ENCODE assay signal across 1 cellular context in the genomic region with DNA sequence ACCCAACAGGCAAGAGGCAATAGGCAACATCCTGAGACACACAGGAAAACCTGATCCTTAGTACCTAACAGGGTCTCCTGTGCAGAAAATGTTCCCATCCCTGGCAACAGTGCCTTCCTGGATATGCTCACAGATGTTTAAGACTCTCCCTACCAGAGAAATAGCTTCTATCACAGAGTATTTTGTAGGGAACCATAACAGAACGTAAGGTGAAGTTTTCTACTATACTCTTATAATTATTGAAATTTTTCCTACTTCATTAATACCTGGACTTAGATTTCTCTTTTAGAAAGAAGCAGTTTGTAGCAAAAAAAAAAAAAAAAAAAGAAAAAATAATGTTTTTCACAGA.
TF ChIP-seq lines count a peak whose summit lies in the region.

No MANE protein-coding gene starts in this region.

TF ChIP-seq in GM12878, 131 proteins besides CTCF, POLR2A, EP300 and RAD21 (continued from another document):
- TF ChIP-seq ZNF24 (IDR thresholded peaks at IDR 0.05) = no peak
- no peak for TF ChIP-seq TBL1XR1 (IDR thresholded peaks at IDR 0.05; ENCODE audit: low read depth, low read length)
- TF ChIP-seq, protein P1, sequence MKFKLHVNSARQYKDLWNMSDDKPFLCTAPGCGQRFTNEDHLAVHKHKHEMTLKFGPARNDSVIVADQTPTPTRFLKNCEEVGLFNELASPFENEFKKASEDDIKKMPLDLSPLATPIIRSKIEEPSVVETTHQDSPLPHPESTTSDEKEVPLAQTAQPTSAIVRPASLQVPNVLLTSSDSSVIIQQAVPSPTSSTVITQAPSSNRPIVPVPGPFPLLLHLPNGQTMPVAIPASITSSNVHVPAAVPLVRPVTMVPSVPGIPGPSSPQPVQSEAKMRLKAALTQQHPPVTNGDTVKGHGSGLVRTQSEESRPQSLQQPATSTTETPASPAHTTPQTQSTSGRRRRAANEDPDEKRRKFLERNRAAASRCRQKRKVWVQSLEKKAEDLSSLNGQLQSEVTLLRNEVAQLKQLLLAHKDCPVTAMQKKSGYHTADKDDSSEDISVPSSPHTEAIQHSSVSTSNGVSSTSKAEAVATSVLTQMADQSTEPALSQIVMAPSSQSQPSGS (IDR thresholded peaks at IDR 0.05; ENCODE audit: low read length) = no peak
- TF ChIP-seq, protein P2, sequence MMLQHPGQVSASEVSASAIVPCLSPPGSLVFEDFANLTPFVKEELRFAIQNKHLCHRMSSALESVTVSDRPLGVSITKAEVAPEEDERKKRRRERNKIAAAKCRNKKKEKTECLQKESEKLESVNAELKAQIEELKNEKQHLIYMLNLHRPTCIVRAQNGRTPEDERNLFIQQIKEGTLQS (IDR thresholded peaks at IDR 0.05; ENCODE audit: borderline replicate concordance, extremely low read depth, low read depth, low read length) = no peak
- TF ChIP-seq, protein P3, sequence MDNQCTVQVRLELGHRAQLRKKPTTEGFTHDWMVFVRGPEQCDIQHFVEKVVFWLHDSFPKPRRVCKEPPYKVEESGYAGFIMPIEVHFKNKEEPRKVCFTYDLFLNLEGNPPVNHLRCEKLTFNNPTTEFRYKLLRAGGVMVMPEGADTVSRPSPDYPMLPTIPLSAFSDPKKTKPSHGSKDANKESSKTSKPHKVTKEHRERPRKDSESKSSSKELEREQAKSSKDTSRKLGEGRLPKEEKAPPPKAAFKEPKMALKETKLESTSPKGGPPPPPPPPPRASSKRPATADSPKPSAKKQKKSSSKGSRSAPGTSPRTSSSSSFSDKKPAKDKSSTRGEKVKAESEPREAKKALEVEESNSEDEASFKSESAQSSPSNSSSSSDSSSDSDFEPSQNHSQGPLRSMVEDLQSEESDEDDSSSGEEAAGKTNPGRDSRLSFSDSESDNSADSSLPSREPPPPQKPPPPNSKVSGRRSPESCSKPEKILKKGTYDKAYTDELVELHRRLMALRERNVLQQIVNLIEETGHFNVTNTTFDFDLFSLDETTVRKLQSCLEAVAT (IDR thresholded peaks at IDR 0.05) = no peak
- TF ChIP-seq POU2F2 (IDR thresholded peaks at IDR 0.05; ENCODE audit: borderline replicate concordance, low read depth, low read length) = no peak
